In the genomic region with DNA sequence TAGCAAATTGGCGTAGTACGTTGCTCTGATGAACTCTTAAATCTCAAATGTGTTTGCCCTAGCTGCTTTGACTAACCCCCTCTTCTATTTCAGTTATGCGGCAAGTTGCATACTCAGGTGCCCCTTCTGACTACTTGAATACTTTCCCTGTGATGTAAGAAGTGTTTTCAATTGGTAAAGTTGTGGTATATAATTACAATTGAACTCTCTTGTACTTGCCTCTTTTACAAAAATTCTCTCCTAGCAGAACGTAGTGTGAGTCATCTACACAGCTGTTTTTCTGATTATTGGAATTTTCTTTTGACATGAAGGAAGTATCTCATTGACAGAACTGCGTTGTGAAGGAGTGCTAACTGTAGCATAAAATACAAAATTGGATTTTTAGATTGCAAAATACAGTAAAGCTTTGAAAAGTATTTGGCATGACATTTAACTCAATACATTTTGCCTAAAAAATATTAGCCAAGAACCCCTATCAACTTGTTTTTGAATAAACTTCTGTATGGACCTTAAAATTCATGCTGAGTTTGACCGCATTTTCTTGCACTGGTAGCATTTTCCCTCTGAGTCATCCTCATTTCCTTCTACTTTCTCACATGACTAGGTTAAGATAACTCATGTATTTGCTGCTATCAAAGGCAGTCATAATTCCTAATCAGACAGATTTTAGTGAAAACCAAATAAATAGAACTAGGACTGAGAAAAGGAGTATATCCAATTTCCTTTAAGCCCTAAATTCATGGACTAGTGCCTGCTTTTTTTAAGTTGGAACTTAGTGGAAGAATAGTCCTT, we compare ENCODE assay signal across 11 cellular contexts. TPM values are rescaled to one million over a fixed set of nuclear protein-coding genes. Genes with fewer than 3 reads are reported as not detected.
DNase-seq lines count a peak whose midpoint lies in the region; ATAC-seq and TF ChIP-seq lines count a peak whose summit lies in the region.
"Had no signal": no experiment of that assay in that cellular context is flagged by ENCODE, and none has a peak within 500 bp of the region (broad histone marks: within the 10 kb centered on the region; RNA-seq: fewer than 3 reads in every experiment).

No MANE protein-coding gene starts in this region.

- no peak overlapping the region for H3K4me3 ChIP-seq in kidney epithelial cell (ENCODE audit: low read depth, low read length)
- no peak overlapping the region for H3K4me3 ChIP-seq in thyroid gland (replicated peaks in 1 of 3)
- H3K4me3 ChIP-seq: gastrocnemius medialis had no signal

- no peaks in the 10 kb centered on the region for H3K36me3 Mint-ChIP-seq in activated T-helper 17 cell treated with anti-CD3 and anti-CD28 coated beads, Interleukin-2, amount 50 U/mL, for 72 hours (ENCODE audit: low read depth)
- H3K36me3 Mint-ChIP-seq: activated naive CD8-positive, alpha-beta T cell had no signal

- H3K27ac ChIP-seq in thyroid gland: peak overlapping the region in 1 of 3 donors; percentile 7
- H3K27ac ChIP-seq: gastrocnemius medialis had no signal

- no peak for TF ChIP-seq EP300 in Ishikawa (IDR thresholded peaks at IDR 0.05; ENCODE audit: borderline replicate concordance)

- intact Hi-C loops in thyroid gland (cut with DNase I): no loop called here

- peaks cover 6% of the 10 kb centered on the region for H3K27me3 ChIP-seq in kidney epithelial cell (ENCODE audit: control insufficient read depth, insufficient read depth, low read length)
- peaks cover 6% of the 10 kb centered on the region for H3K27me3 ChIP-seq in thyroid gland

- peaks cover 26% of the 10 kb centered on the region for H3K27me3 Mint-ChIP-seq in activated T-helper 17 cell treated with anti-CD3 and anti-CD28 coated beads, Interleukin-2, amount 50 U/mL, for 72 hours

- H3K27ac Mint-ChIP-seq in activated T-helper 17 cell treated with anti-CD3 and anti-CD28 coated beads, Interleukin-2, amount 50 U/mL, for 72 hours: no peak overlapping the region
- H3K27ac Mint-ChIP-seq: activated naive CD8-positive, alpha-beta T cell had no signal

- H3K36me3 ChIP-seq in kidney epithelial cell (ENCODE audit: control insufficient read depth, insufficient read depth, low read length): no peaks in the 10 kb centered on the region
- no peaks in the 10 kb centered on the region for H3K36me3 ChIP-seq in thyroid gland
- H3K36me3 ChIP-seq: gastrocnemius medialis had no signal

- H3K4me1 ChIP-seq in thyroid gland: no peaks in the 10 kb centered on the region
- H3K4me1 ChIP-seq: gastrocnemius medialis had no signal

- TF ChIP-seq RAD21 in Ishikawa (IDR thresholded peaks at IDR 0.05; ENCODE audit: low read depth): no peak

- H3K4me3 Mint-ChIP-seq in activated T-helper 17 cell treated with anti-CD3 and anti-CD28 coated beads, Interleukin-2, amount 50 U/mL, for 72 hours: no peak overlapping the region
- H3K4me3 Mint-ChIP-seq: activated naive CD8-positive, alpha-beta T cell had no signal

- no peak for TF ChIP-seq POLR2A in thyroid gland (IDR thresholded peaks at IDR 0.05)

- H3K9me3 ChIP-seq in thyroid gland: no peaks in the 10 kb centered on the region
- H3K9me3 ChIP-seq: gastrocnemius medialis had no signal

- H3K9me3 Mint-ChIP-seq in activated T-helper 17 cell treated with anti-CD3 and anti-CD28 coated beads, Interleukin-2, amount 50 U/mL, for 72 hours: no peaks in the 10 kb centered on the region

- ATAC-seq in activated T-helper 17 cell treated with anti-CD3 and anti-CD28 coated beads, Interleukin-2, amount 50 U/mL, for 72 hours (replicated peaks): peak; percentile 70
- ATAC-seq in HG03571 (IDR thresholded peaks at IDR 0.05; ENCODE audit: unreplicated experiment) (no peak), HG02981 (IDR thresholded peaks at IDR 0.05; ENCODE audit: unreplicated experiment) (no peak)
- ATAC-seq: gastrocnemius medialis had no signal

- TF ChIP-seq CTCF in kidney epithelial cell (IDR thresholded peaks at IDR 0.05; ENCODE audit: insufficient read depth, low read length, poor library complexity, severe bottlenecking) (no peak), thyroid gland (IDR thresholded peaks at IDR 0.05) (no peak)

- DNase-seq in AML-193 (lab: John Stamatoyannopoulos, UW) (peak; percentile 59 to 69), kidney epithelial cell (ENCODE audit: low read depth) (peak; percentile 83), thyroid gland (no peak), AG08396 (ENCODE audit: low spot score) (no peak)
- DNase-seq: DMS 273 treated with DMSO at 0.1 percent for 48 hours, gastrocnemius medialis had no signal

- H3K4me1 Mint-ChIP-seq in activated T-helper 17 cell treated with anti-CD3 and anti-CD28 coated beads, Interleukin-2, amount 50 U/mL, for 72 hours: peaks cover 7% of the 10 kb centered on the region

- WGBS in thyroid gland, 2 donors: 62% methylated on average over 6 of the region's 6 CpGs

TF ChIP-seq in Ishikawa, 13 proteins besides CTCF, POLR2A, EP300 and RAD21:
- TF ChIP-seq, protein P1, sequence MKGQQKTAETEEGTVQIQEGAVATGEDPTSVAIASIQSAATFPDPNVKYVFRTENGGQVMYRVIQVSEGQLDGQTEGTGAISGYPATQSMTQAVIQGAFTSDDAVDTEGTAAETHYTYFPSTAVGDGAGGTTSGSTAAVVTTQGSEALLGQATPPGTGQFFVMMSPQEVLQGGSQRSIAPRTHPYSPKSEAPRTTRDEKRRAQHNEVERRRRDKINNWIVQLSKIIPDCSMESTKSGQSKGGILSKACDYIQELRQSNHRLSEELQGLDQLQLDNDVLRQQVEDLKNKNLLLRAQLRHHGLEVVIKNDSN (IDR thresholded peaks at IDR 0.05): no peak
- peak; percentile 45 for TF ChIP-seq TEAD4 (IDR thresholded peaks at IDR 0.05)

RNA-seq across cellular contexts. Expression of gene CRHBP, which starts 6.3 kb away (rescaled TPM):
- total RNA-seq in activated T-helper 17 cell treated with anti-CD3 and anti-CD28 coated beads, Interleukin-2, amount 50 U/mL, for 72 hours: under 1 TPM; 0.19 to 0.66 TPM
- not detected in 2 replicates for total RNA-seq in kidney epithelial cell
- 1 to 10 TPM; 1.3 to 8.7 (median 4.1) TPM for total RNA-seq in thyroid gland

Comparison
In these comparisons a context has a peak if more than half of its experiments do, and no peak if none do; other contexts are left out.
1. DNase-seq: peak in AML-193 (2 of 2) and kidney epithelial cell (single experiment); none in thyroid gland (0 of 2) and AG08396 (single experiment).